ENCODE assay signal across 8 cellular contexts in the genomic region with DNA sequence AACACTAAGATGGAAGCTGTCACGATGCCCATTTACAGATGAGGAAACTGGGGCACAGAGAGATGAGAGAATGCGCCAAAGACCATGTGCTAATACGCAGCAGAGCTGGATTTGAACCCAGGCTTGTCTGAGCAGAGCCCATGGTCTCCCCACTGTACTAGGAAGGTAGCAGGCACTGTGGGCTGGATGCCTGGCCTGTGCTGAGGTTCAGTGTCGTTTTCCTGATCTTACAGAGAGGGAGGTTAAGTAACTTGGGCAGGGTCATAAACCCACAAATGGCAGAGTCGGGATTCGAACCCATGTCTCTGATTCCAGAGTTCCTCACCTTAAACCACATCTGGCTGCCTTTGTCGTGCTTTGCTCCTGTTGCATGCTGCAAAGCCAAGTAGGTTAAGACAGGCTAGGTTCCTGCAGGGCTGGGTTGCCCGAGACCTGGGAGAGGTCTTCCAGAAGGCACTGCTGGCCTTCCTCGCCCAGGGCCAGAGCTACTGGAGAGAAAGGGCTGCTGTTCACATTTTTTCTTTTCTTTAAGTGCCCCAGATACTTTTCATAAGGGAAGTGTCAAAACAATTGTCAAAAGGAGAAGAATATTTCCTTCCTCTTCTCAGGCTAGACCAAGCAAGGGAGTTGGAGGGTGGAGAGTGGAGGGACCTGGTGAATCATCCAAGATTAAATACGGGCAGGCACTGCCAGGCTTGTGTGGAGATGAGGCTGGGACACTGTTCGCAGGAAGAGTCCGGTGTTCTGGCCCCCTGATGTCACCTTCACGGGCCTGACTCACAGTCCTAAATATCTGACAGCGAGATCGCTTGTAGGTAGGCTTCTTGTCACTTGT.
DNase-seq lines count a peak whose midpoint lies in the region; ATAC-seq lines count a peak whose summit lies in the region.

No MANE protein-coding gene starts in this region.

- H3K9me3 Mint-ChIP-seq in dendritic cell treated with granulocyte-macrophage colony-stimulating factor and Interleukin-4, amounts not matched to agents 40 ng/mL and 50 ng/mL, for 4 days, result no peaks in the 10 kb centered on the region

- DNase-seq in DMS53 treated with DMSO at 0.1 percent for 48 hours (lab: John Stamatoyannopoulos, UW; ENCODE audit: unreplicated experiment), result peak; percentile 34
- peak; percentile 91 for DNase-seq in NOMO-1 treated with dmso at 0.1 percent for 144 hours (lab: John Stamatoyannopoulos, UW; ENCODE audit: unreplicated experiment)
- DNase-seq in stimulated activated CD4-positive, alpha-beta T cell treated with anti-CD3 and anti-CD28 coated beads, Interleukin-4, amount 100 ng/mL, for 24 hours, result no peak

- no peak overlapping the region for H3K9ac ChIP-seq in muscle layer of colon (ENCODE audit: low read length)

- peaks cover 44% of the 10 kb centered on the region for H3K4me1 ChIP-seq in muscle layer of colon (ENCODE audit: insufficient read depth, low read length)

- H3K36me3 Mint-ChIP-seq in dendritic cell treated with granulocyte-macrophage colony-stimulating factor and Interleukin-4, amounts not matched to agents 40 ng/mL and 50 ng/mL, for 4 days (ENCODE audit: low read depth), result peaks cover 59% of the 10 kb centered on the region

- no peaks in the 10 kb centered on the region for H3K9me3 ChIP-seq in muscle layer of colon (ENCODE audit: low read length)

- ATAC-seq in GM21737 (IDR thresholded peaks at IDR 0.05; ENCODE audit: unreplicated experiment) (no peak), HG02623 (IDR thresholded peaks at IDR 0.05; ENCODE audit: unreplicated experiment) (no peak), HG03439 (IDR thresholded peaks at IDR 0.05; ENCODE audit: unreplicated experiment) (no peak)

- H3K4me3 ChIP-seq in muscle layer of colon (ENCODE audit: low read depth in 1 of 2, low read length in 2 of 2), result peak overlapping the region in 1 of 2 donors; percentile 5

- H3K27me3 Mint-ChIP-seq in dendritic cell treated with granulocyte-macrophage colony-stimulating factor and Interleukin-4, amounts not matched to agents 40 ng/mL and 50 ng/mL, for 4 days, result no peaks in the 10 kb centered on the region

- peak overlapping the region; percentile 41 for H3K27ac ChIP-seq in muscle layer of colon (ENCODE audit: low read depth, low read length)

- H3K27me3 ChIP-seq in muscle layer of colon (ENCODE audit: control insufficient read depth in 1 of 2, insufficient read depth in 2 of 2, low read length in 2 of 2), result no peaks in the 10 kb centered on the region

- peaks cover 81% of the 10 kb centered on the region for H3K4me1 Mint-ChIP-seq in dendritic cell treated with granulocyte-macrophage colony-stimulating factor and Interleukin-4, amounts not matched to agents 40 ng/mL and 50 ng/mL, for 4 days (ENCODE audit: low read depth)

- H3K36me3 ChIP-seq in muscle layer of colon (ENCODE audit: insufficient read depth, low read length), result no peaks in the 10 kb centered on the region

- H3K27ac Mint-ChIP-seq in dendritic cell treated with granulocyte-macrophage colony-stimulating factor and Interleukin-4, amounts not matched to agents 40 ng/mL and 50 ng/mL, for 4 days, result peak overlapping the region; percentile 90

- intact Hi-C loops in dendritic cell treated with granulocyte-macrophage colony-stimulating factor and Interleukin-4, amounts not matched to agents 40 ng/mL and 50 ng/mL, for 4 days (cut with micrococcal nuclease), result loop anchor here (5.0 kb wide), 1 partner anchor 134 kb away; no protein-coding TSS in a partner anchor

- peak overlapping the region; percentile 94 for H3K4me3 Mint-ChIP-seq in dendritic cell treated with granulocyte-macrophage colony-stimulating factor and Interleukin-4, amounts not matched to agents 40 ng/mL and 50 ng/mL, for 4 days
